In genomic region chr9:99834474-99834873, GRCh38 we compare ENCODE assay signal across 22 cellular contexts.
"Had no signal": no experiment of that assay in that cellular context is flagged by ENCODE, and none has a peak within 500 bp of the region (broad histone marks: within the 10 kb centered on the region; RNA-seq: fewer than 3 reads in every experiment).

No MANE protein-coding gene starts in this region.

- H3K36me3 ChIP-seq: ovary, suprapubic skin, upper lobe of right lung had no signal

- H3K4me3 Mint-ChIP-seq: naive thymus-derived CD4-positive, alpha-beta T cell; natural killer cell treated with Interleukin-12 subunit alpha and Interleukin-12 subunit beta and Interleukin-15 and Interleukin-18, amount 100 ng/mL, for 72 hours; stimulated activated naive CD8-positive, alpha-beta T cell treated with anti-CD3 and anti-CD28 coated beads, Interleukin-15, Interleukin-2, amounts not matched to agents 100 ng/mL and 50 ng/mL, for 24 hours had no signal

- H3K4me1 ChIP-seq: left ventricle myocardium inferior, right atrium auricular region, suprapubic skin, tibial artery, upper lobe of right lung had no signal

- DNase-seq: islet precursor cell; left ventricle myocardium inferior; midbrain; mucosa of descending colon; naive thymus-derived CD4-positive, alpha-beta T cell; ovary; stimulated activated CD4-positive, alpha-beta T cell treated with anti-CD3 and anti-CD28 coated beads, Interleukin-12 subunit alpha, Interleukin-12 subunit beta, amount 100 ng/mL, for 4 hours; stimulated activated CD4-positive, alpha-beta T cell treated with anti-CD3 and anti-CD28 coated beads, Interleukin-15, amount 100 ng/mL, for 24 hours; stimulated activated CD4-positive, alpha-beta T cell treated with anti-CD3 and anti-CD28 coated beads, Interleukin-2, amount 100 ng/mL, for 24 hours; stimulated activated CD4-positive, alpha-beta T cell treated with anti-CD3 and anti-CD28 coated beads, Interleukin-4, amount 100 ng/mL, for 1 hour; stimulated activated naive CD4-positive, alpha-beta T cell; tibial artery; trophoblast cell; upper lobe of right lung had no signal

- H3K27ac Mint-ChIP-seq: naive thymus-derived CD4-positive, alpha-beta T cell; natural killer cell treated with Interleukin-12 subunit alpha and Interleukin-12 subunit beta and Interleukin-15 and Interleukin-18, amount 100 ng/mL, for 72 hours; progenitor cell of endocrine pancreas; stimulated activated naive CD8-positive, alpha-beta T cell treated with anti-CD3 and anti-CD28 coated beads, Interleukin-15, Interleukin-2, amounts not matched to agents 100 ng/mL and 50 ng/mL, for 24 hours had no signal

- H3K4me3 ChIP-seq: left ventricle myocardium inferior, lung, mucosa of descending colon, ovary, right atrium auricular region, skin epidermis, suprapubic skin, thoracic aorta, tibial artery, upper lobe of right lung had no signal

- H3K9me3 ChIP-seq: left ventricle myocardium inferior, mucosa of descending colon, ovary, right atrium auricular region, suprapubic skin, thoracic aorta, tibial artery, upper lobe of right lung had no signal

- ATAC-seq: mucosa of descending colon; naive thymus-derived CD4-positive, alpha-beta T cell; natural killer cell treated with Interleukin-12 subunit alpha and Interleukin-12 subunit beta and Interleukin-15 and Interleukin-18, amount 100 ng/mL, for 72 hours; upper lobe of right lung had no signal

- H3K27ac ChIP-seq: left ventricle myocardium inferior, ovary, right atrium auricular region, skin epidermis, suprapubic skin, thoracic aorta, tibial artery, upper lobe of right lung had no signal

- H3K9me3 Mint-ChIP-seq: naive thymus-derived CD4-positive, alpha-beta T cell; natural killer cell treated with Interleukin-12 subunit alpha and Interleukin-12 subunit beta and Interleukin-15 and Interleukin-18, amount 100 ng/mL, for 72 hours; stimulated activated naive CD8-positive, alpha-beta T cell treated with anti-CD3 and anti-CD28 coated beads, Interleukin-15, Interleukin-2, amounts not matched to agents 100 ng/mL and 50 ng/mL, for 24 hours had no signal
